ENCODE assay signal across 1 cellular context in genomic region chr15:66470825-66471224, GRCh38.
A peak's percentile ranks its signal among the peaks of the same experiment; 100 is the strongest.
TF ChIP-seq lines count a peak whose summit lies in the region.

No MANE protein-coding gene starts in this region.

TF ChIP-seq in WTC11, 78 proteins besides CTCF, POLR2A, EP300 and RAD21:
- TF ChIP-seq ZMAT4 (CRISPR knock-in tag; IDR thresholded peaks at IDR 0.05) = peak; percentile 47; the same call in 1 of the 2 replicates
